Comparison of ENCODE assay signal across 14 cellular contexts in genomic region chr2:53498210-53498609, GRCh38.
A peak's percentile ranks its signal among the peaks of the same experiment; 100 is the strongest.
DNase-seq lines count a peak whose midpoint lies in the region; ATAC-seq, FAIRE-seq and TF ChIP-seq lines count a peak whose summit lies in the region.
"Had no signal": no experiment of that assay in that cellular context is flagged by ENCODE, and none has a peak within 500 bp of the region (broad histone marks: within the 10 kb centered on the region; RNA-seq: fewer than 3 reads in every experiment).

No MANE protein-coding gene starts in this region.

- no peaks in the 10 kb centered on the region for H3K36me3 Mint-ChIP-seq in CD8-positive, alpha-beta T cell

- no peaks in the 10 kb centered on the region for H4K20me1 ChIP-seq in fibroblast of lung (ENCODE audit: control insufficient read depth, extremely low read depth, insufficient read depth, low read length)

- H3K79me2 ChIP-seq in fibroblast of lung (ENCODE audit: control insufficient read depth, insufficient read depth, low read length) = no peaks in the 10 kb centered on the region

- DNase-seq in AG10803 (ENCODE audit: low read depth) (peak; percentile 43), NCI-H446 treated with DMSO at 0.1 percent for 48 hours (lab: John Stamatoyannopoulos, UW) (peak; percentile 66), fibroblast of lung (ENCODE audit: low read depth in 2 of 2) (peak; percentile 87), non-pigmented ciliary epithelial cell (ENCODE audit: low read depth) (peak; percentile 24), D721Med (ENCODE audit: insufficient read length, low spot score) (no peak), inferior parietal cortex (ENCODE audit: extremely low spot score) (no peak)
- DNase-seq in CD8-positive, alpha-beta T cell = no peak
- DNase-seq: activated CD4-positive, alpha-beta T cell treated with anti-CD3 and anti-CD28 coated beads, Interleukin-2, amount 10 ng/mL, durations not matched to agents 24 days and 14 days; Karpas-422; T-helper 1 cell had no signal

- no peak overlapping the region for H3K27ac ChIP-seq in fibroblast of lung (ENCODE audit: insufficient read depth, low read length)
- no peak overlapping the region for H3K27ac ChIP-seq in CD8-positive, alpha-beta T cell (ENCODE audit: low read depth, low read length)
- H3K27ac ChIP-seq: C4-2B had no signal

- H3K9ac ChIP-seq in fibroblast of lung (ENCODE audit: insufficient read depth, low read length) = no peak overlapping the region

- no peaks in the 10 kb centered on the region for H3K4me1 Mint-ChIP-seq in CD8-positive, alpha-beta T cell (ENCODE audit: low read depth)
- H3K4me1 Mint-ChIP-seq: activated CD4-positive, alpha-beta T cell treated with anti-CD3 and anti-CD28 coated beads, Interleukin-2, amount 10 ng/mL, durations not matched to agents 24 days and 14 days; activated T-helper 17 cell treated with anti-CD3 and anti-CD28 coated beads, Interleukin-2, amount 50 U/mL, for 72 hours had no signal

- POLR2A ChIA-PET in CD8-positive, alpha-beta T cell (lab: Charles Lee) = no interaction called here

- H3K4me1 ChIP-seq in fibroblast of lung (ENCODE audit: control insufficient read depth, extremely low read depth, insufficient read depth, low read length) = no peaks in the 10 kb centered on the region
- no peaks in the 10 kb centered on the region for H3K4me1 ChIP-seq in CD8-positive, alpha-beta T cell (ENCODE audit: insufficient read depth, low read length)

- H3K27ac Mint-ChIP-seq in CD8-positive, alpha-beta T cell = no peak overlapping the region
- H3K27ac Mint-ChIP-seq: activated CD4-positive, alpha-beta T cell treated with anti-CD3 and anti-CD28 coated beads, Interleukin-2, amount 10 ng/mL, durations not matched to agents 24 days and 14 days; activated T-helper 17 cell treated with anti-CD3 and anti-CD28 coated beads, Interleukin-2, amount 50 U/mL, for 72 hours had no signal

- intact Hi-C loops in CD8-positive, alpha-beta T cell (cut with DNase I, micrococcal nuclease) = no loop called here

- H3K27me3 Mint-ChIP-seq in CD8-positive, alpha-beta T cell (ENCODE audit: low read depth) = peaks cover 3% of the 10 kb centered on the region
- H3K27me3 Mint-ChIP-seq: activated CD4-positive, alpha-beta T cell treated with anti-CD3 and anti-CD28 coated beads, Interleukin-2, amount 10 ng/mL, durations not matched to agents 24 days and 14 days had no signal

- H3K36me3 ChIP-seq in fibroblast of lung (ENCODE audit: control insufficient read depth, insufficient read depth, low read length) = no peaks in the 10 kb centered on the region
- H3K36me3 ChIP-seq in CD8-positive, alpha-beta T cell (ENCODE audit: insufficient read depth, low read length) = no peaks in the 10 kb centered on the region

- no peak for FAIRE-seq in D721Med (lab: Jason Lieb, UNC)
- FAIRE-seq: keratinocyte had no signal

- no peaks in the 10 kb centered on the region for H3K27me3 ChIP-seq in fibroblast of lung (ENCODE audit: control insufficient read depth, insufficient read depth, low read length)
- H3K27me3 ChIP-seq in CD8-positive, alpha-beta T cell (ENCODE audit: insufficient read depth, low read length) = no peaks in the 10 kb centered on the region

- no peaks in the 10 kb centered on the region for H3K9me3 Mint-ChIP-seq in CD8-positive, alpha-beta T cell
- H3K9me3 Mint-ChIP-seq: activated CD4-positive, alpha-beta T cell treated with anti-CD3 and anti-CD28 coated beads, Interleukin-2, amount 10 ng/mL, durations not matched to agents 24 days and 14 days; activated T-helper 17 cell treated with anti-CD3 and anti-CD28 coated beads, Interleukin-2, amount 50 U/mL, for 72 hours had no signal

- no peaks in the 10 kb centered on the region for H3K9me3 ChIP-seq in fibroblast of lung (ENCODE audit: control insufficient read depth, insufficient read depth, low read depth, low read length)
- no peaks in the 10 kb centered on the region for H3K9me3 ChIP-seq in CD8-positive, alpha-beta T cell (ENCODE audit: low read length)

- ATAC-seq in CD8-positive, alpha-beta T cell = no peak
- ATAC-seq in HG03469 (IDR thresholded peaks at IDR 0.05; ENCODE audit: unreplicated experiment) = no peak
- ATAC-seq: activated T-helper 17 cell treated with anti-CD3 and anti-CD28 coated beads, Interleukin-2, amount 50 U/mL, for 72 hours had no signal

- no peak overlapping the region for H3K4me3 ChIP-seq in AG10803 (ENCODE audit: low read length)
- H3K4me3 ChIP-seq in fibroblast of lung (replicated peaks in 1 of 4; ENCODE audit: control extremely low read depth in 1 of 4, insufficient read depth in 1 of 4, low read depth in 3 of 4, low read length in 4 of 4) = no peak overlapping the region
- no peak overlapping the region for H3K4me3 ChIP-seq in CD8-positive, alpha-beta T cell (ENCODE audit: low read depth, low read length)

- TF ChIP-seq CTCF in AG10803 (conservative IDR thresholded peaks at IDR 0.05; ENCODE audit: low read length) (no peak), fibroblast of lung (conservative IDR thresholded peaks at IDR 0.05 in 1 of 2, IDR thresholded peaks at IDR 0.05 in 1 of 2; ENCODE audit: low read depth in 1 of 2, low read length in 2 of 2) (no peak), D721Med (IDR thresholded peaks at IDR 0.05; ENCODE audit: insufficient read depth, missing control alignments) (no peak)
- TF ChIP-seq CTCF in CD8-positive, alpha-beta T cell (IDR thresholded peaks at IDR 0.05) = no peak

- CTCF ChIA-PET in CD8-positive, alpha-beta T cell (lab: Charles Lee) = no interaction called here

- no peak overlapping the region for H3K4me2 ChIP-seq in fibroblast of lung (ENCODE audit: extremely low read depth, insufficient read depth, low read length)

- H2AFZ ChIP-seq in fibroblast of lung (ENCODE audit: low read length) = no peak overlapping the region

- H3K4me3 Mint-ChIP-seq in CD8-positive, alpha-beta T cell = no peak overlapping the region
- H3K4me3 Mint-ChIP-seq: activated CD4-positive, alpha-beta T cell treated with anti-CD3 and anti-CD28 coated beads, Interleukin-2, amount 10 ng/mL, durations not matched to agents 24 days and 14 days; activated T-helper 17 cell treated with anti-CD3 and anti-CD28 coated beads, Interleukin-2, amount 50 U/mL, for 72 hours had no signal

Comparison
In these comparisons a context has a peak if more than half of its experiments do, and no peak if none do; other contexts are left out.
1. DNase-seq: peak in AG10803 (single experiment), NCI-H446 treated with DMSO at 0.1 percent for 48 hours (single experiment), fibroblast of lung (2 of 2) and non-pigmented ciliary epithelial cell (single experiment); none in D721Med (single experiment), CD8-positive, alpha-beta T cell (0 of 7) and inferior parietal cortex (single experiment).